Comparison of ENCODE assay signal across 8 cellular contexts in genomic region chrX:113929004-113929403, GRCh38.
A peak's percentile ranks its signal among the peaks of the same experiment; 100 is the strongest.
DNase-seq lines count a peak whose midpoint lies in the region; ATAC-seq and TF ChIP-seq lines count a peak whose summit lies in the region.

No MANE protein-coding gene starts in this region.

- no peak overlapping the region for H3K4me3 ChIP-seq in iPS DF 6.9 (ENCODE audit: low read length)

- H3K36me3 Mint-ChIP-seq in activated CD4-positive, alpha-beta T cell treated with anti-CD3 and anti-CD28 coated beads, Interleukin-2, amount 10 ng/mL, durations not matched to agents 7 days and 5 days (ENCODE audit: low read depth): no peaks in the 10 kb centered on the region

- no peaks in the 10 kb centered on the region for H3K4me1 ChIP-seq in iPS DF 6.9 (ENCODE audit: control insufficient read depth, insufficient read depth, low read length)

- H3K27ac ChIP-seq in iPS DF 6.9 (ENCODE audit: low read length): no peak overlapping the region

- ATAC-seq in GM18502 (IDR thresholded peaks at IDR 0.05; ENCODE audit: poor library complexity, unreplicated experiment) (no peak), GM18519 (IDR thresholded peaks at IDR 0.05; ENCODE audit: low FRiP score, unreplicated experiment) (no peak)

- no peaks in the 10 kb centered on the region for H3K27me3 Mint-ChIP-seq in activated CD4-positive, alpha-beta T cell treated with anti-CD3 and anti-CD28 coated beads, Interleukin-2, amount 10 ng/mL, durations not matched to agents 7 days and 5 days

- H3K4me1 Mint-ChIP-seq in activated CD4-positive, alpha-beta T cell treated with anti-CD3 and anti-CD28 coated beads, Interleukin-2, amount 10 ng/mL, durations not matched to agents 7 days and 5 days: no peaks in the 10 kb centered on the region

- no peaks in the 10 kb centered on the region for H3K36me3 ChIP-seq in iPS DF 6.9 (ENCODE audit: control insufficient read depth, insufficient read depth, low read length)

- TF ChIP-seq EP300 in Ishikawa (IDR thresholded peaks at IDR 0.05; ENCODE audit: borderline replicate concordance): no peak

- H3K27me3 ChIP-seq in iPS DF 6.9 (ENCODE audit: control insufficient read depth, insufficient read depth, low read length): no peaks in the 10 kb centered on the region

- CTCF ChIA-PET in activated CD4-positive, alpha-beta T cell treated with anti-CD3 and anti-CD28 coated beads, Interleukin-2, amount 10 ng/mL, durations not matched to agents 7 days and 5 days (lab: Charles Lee): no interaction called here

- POLR2A ChIA-PET in activated CD4-positive, alpha-beta T cell treated with anti-CD3 and anti-CD28 coated beads, Interleukin-2, amount 10 ng/mL, durations not matched to agents 7 days and 5 days (lab: Charles Lee): no interaction called here

- peak; percentile 8 for DNase-seq in GM04503 (ENCODE audit: low read depth)
- DNase-seq in SKM-1 (lab: John Stamatoyannopoulos, UW; ENCODE audit: unreplicated experiment): peak; percentile 14
- peak; percentile 43 for DNase-seq in iPS DF 6.9 (ENCODE audit: low read depth, low spot score)
- DNase-seq in 8988T: no peak
- no peak for DNase-seq in activated CD4-positive, alpha-beta T cell treated with anti-CD3 and anti-CD28 coated beads, Interleukin-2, amount 10 ng/mL, durations not matched to agents 7 days and 5 days

- no peak overlapping the region for H3K27ac Mint-ChIP-seq in activated CD4-positive, alpha-beta T cell treated with anti-CD3 and anti-CD28 coated beads, Interleukin-2, amount 10 ng/mL, durations not matched to agents 7 days and 5 days

- H3K4me3 Mint-ChIP-seq in activated CD4-positive, alpha-beta T cell treated with anti-CD3 and anti-CD28 coated beads, Interleukin-2, amount 10 ng/mL, durations not matched to agents 7 days and 5 days: no peak overlapping the region

- no peaks in the 10 kb centered on the region for H3K9me3 Mint-ChIP-seq in activated CD4-positive, alpha-beta T cell treated with anti-CD3 and anti-CD28 coated beads, Interleukin-2, amount 10 ng/mL, durations not matched to agents 7 days and 5 days

- no peaks in the 10 kb centered on the region for H3K9me3 ChIP-seq in iPS DF 6.9 (ENCODE audit: control insufficient read depth, insufficient read depth, low read length)

- no CpG with 5 or more reads among the region's 3 CpGs for WGBS in iPS DF 6.9 (ENCODE audit: insufficient coverage, insufficient read length)

- TF ChIP-seq RAD21 in Ishikawa (IDR thresholded peaks at IDR 0.05; ENCODE audit: low read depth): peak; percentile 76

TF ChIP-seq in Ishikawa, 13 proteins besides CTCF, POLR2A, EP300 and RAD21:
- TF ChIP-seq TEAD4 (IDR thresholded peaks at IDR 0.05): peak; percentile 78
- no peak for TF ChIP-seq USF1 (IDR thresholded peaks at IDR 0.05)
- TF ChIP-seq, protein P1, sequence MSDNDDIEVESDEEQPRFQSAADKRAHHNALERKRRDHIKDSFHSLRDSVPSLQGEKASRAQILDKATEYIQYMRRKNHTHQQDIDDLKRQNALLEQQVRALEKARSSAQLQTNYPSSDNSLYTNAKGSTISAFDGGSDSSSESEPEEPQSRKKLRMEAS (IDR thresholded peaks at IDR 0.05): no peak
- no peak for TF ChIP-seq YY1 (IDR thresholded peaks at IDR 0.05; ENCODE audit: low read depth)
- TF ChIP-seq NFIC (IDR thresholded peaks at IDR 0.05): no peak

Comparison
In these comparisons a context has a peak if more than half of its experiments do, and no peak if none do; other contexts are left out.
1. DNase-seq: peak in GM04503 (single experiment), SKM-1 (single experiment) and iPS DF 6.9 (single experiment); none in 8988T (single experiment) and activated CD4-positive, alpha-beta T cell treated with anti-CD3 and anti-CD28 coated beads, Interleukin-2, amount 10 ng/mL, durations not matched to agents 7 days and 5 days (single experiment).